ENCODE assay signal across 8 cellular contexts in the genomic region with DNA sequence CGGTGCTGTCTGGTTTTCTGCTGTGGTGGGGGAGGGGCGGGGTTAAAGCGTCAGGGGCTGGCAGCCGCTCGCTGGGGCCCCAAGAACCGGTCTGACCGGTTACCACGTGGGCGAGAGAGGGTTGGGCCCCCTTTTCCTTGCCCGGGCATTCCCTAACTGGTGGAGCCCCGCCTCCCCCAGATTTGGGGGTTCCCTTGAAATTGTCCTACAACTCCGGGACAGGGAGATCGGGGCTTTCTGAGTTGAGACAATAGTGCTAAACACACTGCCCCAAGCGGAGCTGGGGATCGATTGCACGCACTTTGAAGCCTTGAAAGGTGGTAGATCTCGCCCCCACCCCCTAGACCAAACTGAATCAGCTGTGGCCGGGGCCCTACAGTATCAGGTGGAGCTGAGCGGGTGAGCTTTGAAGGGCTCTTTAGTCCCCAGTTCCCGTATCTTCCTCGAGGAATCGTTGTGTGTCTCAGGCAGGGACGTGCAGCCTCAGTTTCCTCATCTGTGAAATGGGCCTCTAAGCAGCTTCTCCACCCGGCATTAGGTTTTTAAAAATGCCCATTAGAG. TPM values are rescaled to one million over a fixed set of nuclear protein-coding genes. Genes with fewer than 3 reads are reported as not detected.
A peak's percentile ranks its signal among the peaks of the same experiment; 100 is the strongest.
DNase-seq lines count a peak whose midpoint lies in the region; ATAC-seq, FAIRE-seq and TF ChIP-seq lines count a peak whose summit lies in the region.

No MANE protein-coding gene starts in this region.

- H3K36me3 ChIP-seq in BJ (ENCODE audit: control insufficient read depth, insufficient read depth, low read length) (peaks cover 6% of the 10 kb centered on the region; the same call in 1 of the 2 replicates), ovary (no peaks in the 10 kb centered on the region)

- ATAC-seq in foreskin keratinocyte, result peak; percentile 32

- TF ChIP-seq EP300 in ovary (IDR thresholded peaks at IDR 0.05), result no peak

- intact Hi-C loops in ovary (cut with DNase I), result loop anchor here in 2 of 4 donors (1.0 to 5.0 kb wide), 2 partner anchors 44 to 58 kb away; no protein-coding TSS in a partner anchor

- FAIRE-seq in urothelium cell line (lab: Jason Lieb, UNC), result no peak

- H3K4me1 ChIP-seq in foreskin keratinocyte (peaks cover 7% of the 10 kb centered on the region), ovary (ENCODE audit: insufficient read depth) (peaks cover 3% of the 10 kb centered on the region)

- DNase-seq in BJ (ENCODE audit: low read depth) (no peak), HCEC 1CT (peak; percentile 72), RKO (ENCODE audit: low spot score) (peak; percentile 87), activated gamma-delta T cell (lab: John Stamatoyannopoulos, UW) (peak; percentile 38), foreskin keratinocyte (peak in 1 of 2 donors; percentile 80), ovary (peak; percentile 75 to 87 (median 82)), urothelium cell line (ENCODE audit: low spot score) (peak; percentile 13), GOT3 (lab: John Stamatoyannopoulos, UW) (no peak)

- CTCF ChIA-PET in BJ (lab: Yijun Ruan, JAX), result interaction anchor here (0.5 to 2.5 kb wide), 8 partner anchors 9 to 208 kb away, joined by 3 to 9 read pairs (median 4); no protein-coding TSS in a partner anchor

- TF ChIP-seq CTCF in BJ (IDR thresholded peaks at IDR 0.05; ENCODE audit: insufficient read depth, low read depth, low read length) (peak; percentile 38), foreskin keratinocyte (conservative IDR thresholded peaks at IDR 0.05) (peak; percentile 49), ovary (IDR thresholded peaks at IDR 0.05) (peak in 1 of 3 donors; percentile 8)

- H3K27me3 ChIP-seq in BJ (ENCODE audit: control insufficient read depth, insufficient read depth, low read length) (no peaks in the 10 kb centered on the region), foreskin keratinocyte (no peaks in the 10 kb centered on the region), ovary (no peaks in the 10 kb centered on the region)

- H3K9me3 ChIP-seq in ovary, result no peaks in the 10 kb centered on the region

- H3K27ac ChIP-seq in foreskin keratinocyte, result peak overlapping the region; percentile 85
- H3K27ac ChIP-seq in ovary, result peak overlapping the region; percentile 83 to 88

- WGBS in ovary, 3 donors, result 12 to 21% (median 15%) methylated on average over 24 of the region's 24 CpGs

- no peak for TF ChIP-seq POLR2A in ovary (IDR thresholded peaks at IDR 0.05)

- POLR2A ChIA-PET in BJ (lab: Charles Lee), result interaction anchor here (0.5 to 0.6 kb wide), 3 partner anchors 9 to 97 kb away, joined by 3 to 5 read pairs (median 3); no protein-coding TSS in a partner anchor

- H3K4me3 ChIP-seq in BJ (ENCODE audit: low read depth, low read length) (peak overlapping the region; percentile 92), ovary (peak overlapping the region; percentile 86)

RNA-seq across cellular contexts. Expression of gene IER2, which starts 4.8 kb away (rescaled TPM):
- polyA plus RNA-seq in BJ (2011; rRNA removed), result 9.1 and 18.2 TPM in 2 replicates
- 4.2 and 7.4 TPM in 2 replicates for polyA minus RNA-seq in BJ (2011; rRNA and poly(A)+ RNA removed)
- total RNA-seq in foreskin keratinocyte, result 48.2 and 51.8 TPM in 2 replicates
- polyA plus RNA-seq in foreskin keratinocyte, result 72.2 and 90.4 TPM in 2 replicates
- total RNA-seq in ovary, result 100 to 1,000 TPM in 3 of 7 donors, 10 to 100 TPM in 4; 55.3 to 301 (median 82.8) TPM
- polyA plus RNA-seq in ovary, result 10 to 100 TPM; 47.4 to 64.4 TPM

RNA-seq across cellular contexts. Expression of gene STX10, which starts 4.8 kb away (rescaled TPM):
- polyA plus RNA-seq in BJ (2011; rRNA removed) (56.8 and 73.1 TPM in 2 replicates), foreskin keratinocyte (95.3 and 97.5 TPM in 2 replicates), ovary (10 to 100 TPM; 15.3 to 57.8 TPM)
- polyA minus RNA-seq in BJ (2011; rRNA and poly(A)+ RNA removed), result 50.4 and 54.7 TPM in 2 replicates
- total RNA-seq in foreskin keratinocyte (66.7 and 69.4 TPM in 2 replicates), ovary (10 to 100 TPM; 36.5 to 54.8 (median 43.0) TPM)

RNA-seq across cellular contexts. Expression of gene NACC1, which starts 36.9 kb away (rescaled TPM):
- polyA plus RNA-seq in BJ (2011; rRNA removed) (46.8 and 98.7 TPM in 2 replicates), foreskin keratinocyte (32.9 and 36.7 TPM in 2 replicates), ovary (10 to 100 TPM in 1 of 2 donors, 1 to 10 TPM in 1; 3.2 to 14.8 TPM)
- 65.7 and 80.7 TPM in 2 replicates for polyA minus RNA-seq in BJ (2011; rRNA and poly(A)+ RNA removed)
- total RNA-seq in foreskin keratinocyte (71.7 and 72.6 TPM in 2 replicates), ovary (10 to 100 TPM in 6 of 7 donors, 1 to 10 TPM in 1; 5.1 to 31.4 (median 21.8) TPM)

RNA-seq across cellular contexts. Expression of gene TRMT1, which starts 38.5 kb away (rescaled TPM):
- 15.9 and 30.8 TPM in 2 replicates for polyA plus RNA-seq in BJ (2011; rRNA removed)
- 20.2 and 36.8 TPM in 2 replicates for polyA minus RNA-seq in BJ (2011; rRNA and poly(A)+ RNA removed)
- total RNA-seq in foreskin keratinocyte, result 35.7 and 37.7 TPM in 2 replicates
- polyA plus RNA-seq in foreskin keratinocyte, result 43.4 and 44.8 TPM in 2 replicates
- 10 to 100 TPM; 23.6 to 54.8 (median 38.7) TPM for total RNA-seq in ovary
- 10 to 100 TPM in 1 of 2 donors, 1 to 10 TPM in 1; 7.6 to 37.2 TPM for polyA plus RNA-seq in ovary

RNA-seq across cellular contexts. Expression of gene LYL1, which starts 52.3 kb away (rescaled TPM):
- polyA plus RNA-seq in BJ (2011; rRNA removed) (0.29 and 0.34 TPM in 2 replicates), foreskin keratinocyte (1.6 and 2.7 TPM in 2 replicates), ovary (1 to 10 TPM in 1 of 2 donors, under 1 TPM in 1; 0.90 to 5.0 TPM)
- polyA minus RNA-seq in BJ (2011; rRNA and poly(A)+ RNA removed), result 0.28 and 0.31 TPM in 2 replicates
- total RNA-seq in foreskin keratinocyte (1.9 and 2.1 TPM in 2 replicates), ovary (1 to 10 TPM; 2.9 to 7.4 (median 6.7) TPM)

Comparison
In these comparisons a context has a peak if more than half of its experiments do, and no peak if none do; other contexts are left out.
1. DNase-seq: peak in HCEC 1CT (single experiment), RKO (single experiment), activated gamma-delta T cell (single experiment), ovary (5 of 5) and urothelium cell line (single experiment); none in BJ (single experiment) and GOT3 (single experiment).